Comparison of ENCODE assay signal across 9 cellular contexts in genomic region chr12:26471560-26471959, GRCh38.
DNase-seq lines count a peak whose midpoint lies in the region; ATAC-seq and TF ChIP-seq lines count a peak whose summit lies in the region.
"Had no signal": no experiment of that assay in that cellular context is flagged by ENCODE, and none has a peak within 500 bp of the region (broad histone marks: within the 10 kb centered on the region; RNA-seq: fewer than 3 reads in every experiment).

No MANE protein-coding gene starts in this region.

- H3K4me3 ChIP-seq in fibroblast of the aortic adventitia (ENCODE audit: low read depth, low read length), result no peak overlapping the region

- ATAC-seq in GM18861 (IDR thresholded peaks at IDR 0.05; ENCODE audit: unreplicated experiment), result peak; percentile 77
- peak; percentile 83 for ATAC-seq in HG02610 (IDR thresholded peaks at IDR 0.05; ENCODE audit: unreplicated experiment)
- ATAC-seq: T-cell had no signal

- DNase-seq in NOMO-1 (lab: John Stamatoyannopoulos, UW; ENCODE audit: unreplicated experiment in 2 of 2), result peak; percentile 88 to 98
- DNase-seq in fibroblast of the aortic adventitia (ENCODE audit: low read depth), result peak; percentile 75
- no peak for DNase-seq in DMS153 treated with DMSO at 0.1 percent for 48 hours (lab: John Stamatoyannopoulos, UW; ENCODE audit: unreplicated experiment)
- DNase-seq in SW 1271 (lab: John Stamatoyannopoulos, UW), result no peak
- no peak for DNase-seq in COLO829 (ENCODE audit: low spot score)
- no peak for DNase-seq in NCI-H2171 (lab: John Stamatoyannopoulos, UW)

- TF ChIP-seq CTCF in fibroblast of the aortic adventitia (IDR thresholded peaks at IDR 0.05; ENCODE audit: insufficient read depth, low read length), result no peak

Comparison
In these comparisons a context has a peak if more than half of its experiments do, and no peak if none do; other contexts are left out.
1. DNase-seq: peak in NOMO-1 (2 of 2) and fibroblast of the aortic adventitia (single experiment); none in DMS153 treated with DMSO at 0.1 percent for 48 hours (single experiment), SW 1271 (0 of 2), COLO829 (single experiment) and NCI-H2171 (single experiment).